ENCODE assay signal across 1 cellular context in genomic region chr1:30515746-30516504, GRCh38.
TF ChIP-seq lines count a peak whose summit lies in the region.

No MANE protein-coding gene starts in this region.

TF ChIP-seq in H1, 55 proteins besides CTCF, POLR2A, EP300 and RAD21:
- TF ChIP-seq NRF1 (IDR thresholded peaks at IDR 0.05; ENCODE audit: low read depth, low read length): no peak
- TF ChIP-seq ASH2L (IDR thresholded peaks at IDR 0.05; ENCODE audit: low read length): no peak
- no peak for TF ChIP-seq ATF3 (IDR thresholded peaks at IDR 0.05; ENCODE audit: insufficient read depth, low read depth, low read length)
- no peak for TF ChIP-seq CBX8 (IDR thresholded peaks at IDR 0.05; ENCODE audit: borderline replicate concordance, low read depth, low read length)
- TF ChIP-seq RNF2 (IDR thresholded peaks at IDR 0.05; ENCODE audit: borderline replicate concordance, low read depth, low read length, missing control alignments, poor library complexity, severe bottlenecking): no peak
- TF ChIP-seq SRF (IDR thresholded peaks at IDR 0.05; ENCODE audit: low read depth, low read length): no peak
- TF ChIP-seq GABPA (IDR thresholded peaks at IDR 0.05; ENCODE audit: borderline replicate concordance, insufficient read depth, low read length): no peak
- no peak for TF ChIP-seq TCF12 (IDR thresholded peaks at IDR 0.05; ENCODE audit: low read depth, low read length)
- no peak for TF ChIP-seq RXRA (IDR thresholded peaks at IDR 0.05; ENCODE audit: insufficient read depth, low read depth, low read length)
- TF ChIP-seq CHD7 (IDR thresholded peaks at IDR 0.05; ENCODE audit: insufficient replicate concordance, low read length): no peak
- no peak for TF ChIP-seq SP1 (IDR thresholded peaks at IDR 0.05; ENCODE audit: low read depth, low read length)
- no peak for TF ChIP-seq POU5F1 (IDR thresholded peaks at IDR 0.05; ENCODE audit: low read depth, low read length)
- no peak for TF ChIP-seq SIRT6 (IDR thresholded peaks at IDR 0.05; ENCODE audit: low read length)
- TF ChIP-seq TEAD4 (IDR thresholded peaks at IDR 0.05; ENCODE audit: low read depth, low read length): no peak
- TF ChIP-seq KDM5A (IDR thresholded peaks at IDR 0.05; ENCODE audit: low read length): no peak
- no peak for TF ChIP-seq SIX5 (IDR thresholded peaks at IDR 0.05; ENCODE audit: low read depth, low read length)
- no peak for TF ChIP-seq ATF2 (IDR thresholded peaks at IDR 0.05; ENCODE audit: low read length)
- no peak for TF ChIP-seq CEBPB (IDR thresholded peaks at IDR 0.05; ENCODE audit: low read depth, low read length)
- no peak for TF ChIP-seq SUZ12 (IDR thresholded peaks at IDR 0.05; ENCODE audit: low read length)
